In the genomic region with DNA sequence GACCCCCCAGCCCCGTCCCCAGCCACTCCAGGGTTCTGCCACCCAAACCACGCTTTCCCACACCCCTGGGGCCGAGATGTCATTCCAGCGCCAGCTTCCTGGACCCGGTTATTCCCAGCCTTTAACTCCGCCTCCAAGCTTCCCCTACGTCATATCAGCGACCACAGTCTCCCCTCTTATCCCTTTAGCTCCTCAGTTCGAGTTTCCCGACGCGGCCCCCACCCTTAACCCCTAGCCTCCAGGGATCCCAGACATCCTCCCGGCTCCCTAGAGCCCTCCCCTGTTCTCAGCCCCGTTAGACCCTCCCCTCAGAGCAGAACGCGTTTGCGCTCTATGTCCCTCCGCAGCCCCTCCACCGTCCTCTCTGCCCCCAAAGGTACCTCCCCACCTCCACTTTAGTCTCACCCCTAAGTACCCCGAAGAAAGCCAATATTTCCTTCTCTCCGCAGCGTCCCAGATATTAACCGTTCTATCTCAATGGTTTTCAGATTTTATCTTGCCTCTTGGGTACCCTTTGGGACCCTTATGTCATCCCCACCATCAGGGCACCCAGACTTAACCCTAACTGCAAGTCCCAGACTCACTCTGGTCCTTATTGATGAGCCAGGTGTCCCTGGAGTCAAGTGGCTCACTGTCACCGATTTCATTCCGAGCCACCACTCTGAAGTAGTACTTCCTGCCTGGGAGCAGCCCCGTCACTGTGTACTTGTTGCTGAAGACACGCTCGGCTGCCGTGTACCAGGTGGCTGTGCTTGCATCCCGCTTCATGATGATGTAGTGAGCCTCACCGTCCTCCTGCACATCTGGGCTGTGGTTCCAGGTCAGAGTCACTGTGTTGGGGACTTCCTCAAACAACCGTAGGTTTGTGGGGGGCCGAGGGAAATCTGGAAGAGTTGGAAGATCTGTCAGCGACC, we compare ENCODE assay signal across 1 cellular context.
TF ChIP-seq lines count a peak whose summit lies in the region.

No MANE protein-coding gene starts in this region.

TF ChIP-seq in IMR-90, 13 proteins besides CTCF, POLR2A, EP300 and RAD21 (continued from another document):
- TF ChIP-seq, protein P1, sequence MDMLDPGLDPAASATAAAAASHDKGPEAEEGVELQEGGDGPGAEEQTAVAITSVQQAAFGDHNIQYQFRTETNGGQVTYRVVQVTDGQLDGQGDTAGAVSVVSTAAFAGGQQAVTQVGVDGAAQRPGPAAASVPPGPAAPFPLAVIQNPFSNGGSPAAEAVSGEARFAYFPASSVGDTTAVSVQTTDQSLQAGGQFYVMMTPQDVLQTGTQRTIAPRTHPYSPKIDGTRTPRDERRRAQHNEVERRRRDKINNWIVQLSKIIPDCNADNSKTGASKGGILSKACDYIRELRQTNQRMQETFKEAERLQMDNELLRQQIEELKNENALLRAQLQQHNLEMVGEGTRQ (IDR thresholded peaks at IDR 0.05; ENCODE audit: low read depth, low read length), result no peak
- no peak for TF ChIP-seq SMC3 (IDR thresholded peaks at IDR 0.05; ENCODE audit: low read depth, low read length)
- TF ChIP-seq BHLHE40 (IDR thresholded peaks at IDR 0.05; ENCODE audit: low read depth, low read length), result no peak
- TF ChIP-seq, protein P2, sequence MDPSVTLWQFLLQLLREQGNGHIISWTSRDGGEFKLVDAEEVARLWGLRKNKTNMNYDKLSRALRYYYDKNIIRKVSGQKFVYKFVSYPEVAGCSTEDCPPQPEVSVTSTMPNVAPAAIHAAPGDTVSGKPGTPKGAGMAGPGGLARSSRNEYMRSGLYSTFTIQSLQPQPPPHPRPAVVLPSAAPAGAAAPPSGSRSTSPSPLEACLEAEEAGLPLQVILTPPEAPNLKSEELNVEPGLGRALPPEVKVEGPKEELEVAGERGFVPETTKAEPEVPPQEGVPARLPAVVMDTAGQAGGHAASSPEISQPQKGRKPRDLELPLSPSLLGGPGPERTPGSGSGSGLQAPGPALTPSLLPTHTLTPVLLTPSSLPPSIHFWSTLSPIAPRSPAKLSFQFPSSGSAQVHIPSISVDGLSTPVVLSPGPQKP (IDR thresholded peaks at IDR 0.05; ENCODE audit: borderline replicate concordance, low read depth, low read length), result no peak
- no peak for TF ChIP-seq MXI1 (IDR thresholded peaks at IDR 0.05; ENCODE audit: borderline replicate concordance, low read depth, low read length)
